Comparison of ENCODE assay signal across 10 cellular contexts in genomic region chr11:12864316-12865156, GRCh38.
DNase-seq lines count a peak whose midpoint lies in the region; ATAC-seq and TF ChIP-seq lines count a peak whose summit lies in the region.
"Had no signal": no experiment of that assay in that cellular context is flagged by ENCODE, and none has a peak within 500 bp of the region (broad histone marks: within the 10 kb centered on the region; RNA-seq: fewer than 3 reads in every experiment).

No MANE protein-coding gene starts in this region.

- H3K27me3 ChIP-seq in gastroesophageal sphincter = no peaks in the 10 kb centered on the region
- H3K27me3 ChIP-seq in CD4-positive, alpha-beta T cell (ENCODE audit: control insufficient read depth, insufficient read depth, low read length) = peaks cover 31% of the 10 kb centered on the region

- intact Hi-C loops in CD4-positive, alpha-beta T cell (cut with DNase I, micrococcal nuclease) = no loop called here

- TF ChIP-seq POLR2A in gastroesophageal sphincter (IDR thresholded peaks at IDR 0.05) = no peak

- WGBS in gastroesophageal sphincter (ENCODE audit: low coverage in 1 of 2), 2 donors = 44 to 57% methylated on average over 10 to 13 of the region's 13 CpGs

- CTCF ChIA-PET in CD4-positive, alpha-beta T cell (lab: Charles Lee) = interaction anchor here (0.6 kb wide), 2 partner anchors 17 to 24 kb away, joined by 3 to 4 read pairs; no protein-coding TSS in a partner anchor

- POLR2A ChIA-PET in CD4-positive, alpha-beta T cell (lab: Charles Lee) = no interaction called here

- DNase-seq in HCEC 1CT (peak; percentile 66), OCI-M1 (lab: John Stamatoyannopoulos, UW) (peak; percentile 4), retina (peak; percentile 60), SHP77 treated with DMSO at 0.1 percent for 48 hours (lab: John Stamatoyannopoulos, UW) (no peak), globus pallidus (ENCODE audit: low spot score) (no peak)
- no peak for DNase-seq in CD4-positive, alpha-beta T cell
- DNase-seq: activated CD4-positive, alpha-beta T cell treated with anti-CD3 and anti-CD28 coated beads, Interleukin-2, amount 10 ng/mL, durations not matched to agents 24 days and 14 days had no signal

- H3K4me1 Mint-ChIP-seq in CD4-positive, alpha-beta T cell (ENCODE audit: low read depth) = peaks cover 9% of the 10 kb centered on the region

- no peak for TF ChIP-seq EP300 in gastroesophageal sphincter (IDR thresholded peaks at IDR 0.05)

- no peaks in the 10 kb centered on the region for H3K9me3 ChIP-seq in gastroesophageal sphincter
- H3K9me3 ChIP-seq in CD4-positive, alpha-beta T cell (ENCODE audit: control insufficient read depth, low read length) = no peaks in the 10 kb centered on the region
- H3K9me3 ChIP-seq: neutrophil had no signal

- no peak overlapping the region for H3K27ac Mint-ChIP-seq in CD4-positive, alpha-beta T cell
- H3K27ac Mint-ChIP-seq: activated CD4-positive, alpha-beta T cell treated with anti-CD3 and anti-CD28 coated beads, Interleukin-2, amount 10 ng/mL, durations not matched to agents 24 days and 14 days had no signal

- H3K4me3 Mint-ChIP-seq in CD4-positive, alpha-beta T cell = no peak overlapping the region
- H3K4me3 Mint-ChIP-seq: activated CD4-positive, alpha-beta T cell treated with anti-CD3 and anti-CD28 coated beads, Interleukin-2, amount 10 ng/mL, durations not matched to agents 24 days and 14 days had no signal

- H3K4me1 ChIP-seq in gastroesophageal sphincter = peaks cover 3 to 57% (median 11%) of the 10 kb centered on the region in 3 donors

- H3K27ac ChIP-seq in gastroesophageal sphincter = peak overlapping the region in 2 of 4 donors; percentile 4 to 5
- no peak overlapping the region for H3K27ac ChIP-seq in CD4-positive, alpha-beta T cell (ENCODE audit: low read depth, low read length)
- H3K27ac ChIP-seq: neutrophil had no signal

- no peak overlapping the region for H3K4me3 ChIP-seq in gastroesophageal sphincter

- TF ChIP-seq CTCF in gastroesophageal sphincter (IDR thresholded peaks at IDR 0.05) = no peak
- no peak for TF ChIP-seq CTCF in CD4-positive, alpha-beta T cell (IDR thresholded peaks at IDR 0.05)

- H3K27me3 Mint-ChIP-seq in CD4-positive, alpha-beta T cell = peaks cover 71% of the 10 kb centered on the region

- ATAC-seq in gastroesophageal sphincter (peak; percentile 61), GM21390 (IDR thresholded peaks at IDR 0.05; ENCODE audit: unreplicated experiment) (no peak)
- no peak for ATAC-seq in CD4-positive, alpha-beta T cell (ENCODE audit: poor library complexity)

- H3K9me3 Mint-ChIP-seq in CD4-positive, alpha-beta T cell = no peaks in the 10 kb centered on the region
- H3K9me3 Mint-ChIP-seq: activated CD4-positive, alpha-beta T cell treated with anti-CD3 and anti-CD28 coated beads, Interleukin-2, amount 10 ng/mL, durations not matched to agents 24 days and 14 days had no signal

- no peaks in the 10 kb centered on the region for H3K36me3 ChIP-seq in gastroesophageal sphincter
- H3K36me3 ChIP-seq: neutrophil had no signal

- H3K36me3 Mint-ChIP-seq in CD4-positive, alpha-beta T cell (ENCODE audit: low read depth) = no peaks in the 10 kb centered on the region

Comparison
In these comparisons a context has a peak if more than half of its experiments do, and no peak if none do; other contexts are left out.
1. DNase-seq: peak in HCEC 1CT (single experiment), OCI-M1 (single experiment) and retina (single experiment); none in SHP77 treated with DMSO at 0.1 percent for 48 hours (single experiment), globus pallidus (single experiment) and CD4-positive, alpha-beta T cell (0 of 10).